Comparison of ENCODE assay signal across 19 cellular contexts in genomic region chr4:93063325-93063724, GRCh38.
A peak's percentile ranks its signal among the peaks of the same experiment; 100 is the strongest.
DNase-seq lines count a peak whose midpoint lies in the region; ATAC-seq, FAIRE-seq and TF ChIP-seq lines count a peak whose summit lies in the region.
"Had no signal": no experiment of that assay in that cellular context is flagged by ENCODE, and none has a peak within 500 bp of the region (broad histone marks: within the 10 kb centered on the region; RNA-seq: fewer than 3 reads in every experiment).

No MANE protein-coding gene starts in this region.

- H3K27me3 ChIP-seq in PC-3 (ENCODE audit: low read length) = no peaks in the 10 kb centered on the region
- peaks cover 0 to 5% (median 0%) of the 10 kb centered on the region in 4 donors for H3K27me3 ChIP-seq in pancreas

- H3K36me3 ChIP-seq in PC-3 (ENCODE audit: low read depth, low read length) (no peaks in the 10 kb centered on the region), pancreas (no peaks in the 10 kb centered on the region)
- H3K36me3 ChIP-seq: HAP-1 had no signal

- intact Hi-C loops in PC-3 (cut with micrococcal nuclease) = no loop called here
- intact Hi-C loops in pancreas (cut with DNase I) = no loop called here

- DNase-seq in PC-3 (peak; percentile 5), pancreas (no peak), MV-4-11 (lab: John Stamatoyannopoulos, UW) (no peak)
- DNase-seq: C1 segment of cervical spinal cord; Calu3; CD4-positive, alpha-beta memory T cell; COR-L47; DMS53; DMS79 treated with DMSO at 0.1 percent for 48 hours; GF-D8; GOT3; HFFc6 had no signal

- H3K9me3 ChIP-seq in PC-3 (ENCODE audit: low read length) (no peaks in the 10 kb centered on the region), pancreas (peaks cover 0 to 4% (median 0%) of the 10 kb centered on the region in 4 donors)
- H3K9me3 ChIP-seq: HAP-1 had no signal

- peak; percentile 14 for FAIRE-seq in colon (lab: Jason Lieb, UNC)
- peak; percentile 9 for FAIRE-seq in pancreas (lab: Jason Lieb, UNC)
- FAIRE-seq: GM12891, GM18507, H54 had no signal

- BruUV-seq in PC-3 (replicated peaks; lab: Mats Ljungman, UMichigan) = no TSS peak

- POLR2A ChIA-PET in PC-3 (lab: Charles Lee; ENCODE audit: unreplicated experiment) = no interaction called here

- no peaks in the 10 kb centered on the region for H3K9me2 ChIP-seq in PC-3 (replicated peaks; ENCODE audit: low read length)

- H3K4me1 ChIP-seq in PC-3 (ENCODE audit: insufficient read depth, low read length) = no peaks in the 10 kb centered on the region; the same call in 1 of the 2 replicates
- peaks cover 0 to 4% (median 0%) of the 10 kb centered on the region in 3 donors for H3K4me1 ChIP-seq in pancreas
- H3K4me1 ChIP-seq: HAP-1 had no signal

- no peaks in the 10 kb centered on the region for H3K79me2 ChIP-seq in PC-3 (ENCODE audit: low read length)

- no peak overlapping the region for H3K4me2 ChIP-seq in PC-3 (ENCODE audit: low read length)

- H2AFZ ChIP-seq in PC-3 (ENCODE audit: low read length) = no peak overlapping the region

- H4K20me1 ChIP-seq in PC-3 (ENCODE audit: low read length) = no peaks in the 10 kb centered on the region

- H3K27ac ChIP-seq in PC-3 (ENCODE audit: low read length) (no peak overlapping the region), pancreas (no peak overlapping the region)

- TF ChIP-seq CTCF in PC-3 (conservative IDR thresholded peaks at IDR 0.05; ENCODE audit: low read depth, low read length) (no peak), pancreas (IDR thresholded peaks at IDR 0.05) (no peak)

- no peak overlapping the region for H3K9ac ChIP-seq in PC-3 (ENCODE audit: low read length)

- CTCF ChIA-PET in PC-3 (lab: Charles Lee) = no interaction called here

- ATAC-seq in PC-3 (peak; percentile 50), pancreas (no peak), HG02938 (IDR thresholded peaks at IDR 0.05; ENCODE audit: unreplicated experiment) (no peak), GM19395 (IDR thresholded peaks at IDR 0.05; ENCODE audit: unreplicated experiment) (no peak)

- H3K4me3 ChIP-seq in PC-3 (ENCODE audit: low read length) = no peak overlapping the region
- H3K4me3 ChIP-seq in pancreas = no peak overlapping the region
- H3K4me3 ChIP-seq: HAP-1 had no signal

- H3F3A ChIP-seq in PC-3 (ENCODE audit: low read length, unreplicated experiment) = no peaks in the 10 kb centered on the region
